In genomic region chr6:30810813-30811329, GRCh38 we compare ENCODE assay signal across 8 cellular contexts.
DNase-seq lines count a peak whose midpoint lies in the region; ATAC-seq, FAIRE-seq and TF ChIP-seq lines count a peak whose summit lies in the region.

No MANE protein-coding gene starts in this region.

- H3K27ac Mint-ChIP-seq in WTC11 = peak overlapping the region; percentile 90
- H3K27ac Mint-ChIP-seq in type B pancreatic cell = peak overlapping the region; percentile 84

- no peaks in the 10 kb centered on the region for H3K9me3 ChIP-seq in iPS-20b (ENCODE audit: insufficient read depth, low read depth, low read length)
- H3K9me3 ChIP-seq in SK-N-SH = no peaks in the 10 kb centered on the region

- CTCF ChIA-PET in WTC11 (lab: Charles Lee) (interaction anchor here (0.6 to 2.3 kb wide), 11 partner anchors 10 to 279 kb away, joined by 3 to 13 read pairs (median 4); no protein-coding TSS in a partner anchor), SK-N-SH (lab: Yijun Ruan, JAX) (no interaction called here)

- peak; percentile 27 for DNase-seq in GM12892 (ENCODE audit: insufficient read length)
- DNase-seq in WTC11 (ENCODE audit: low spot score) = no peak
- no peak for DNase-seq in type B pancreatic cell (ENCODE audit: extremely low spot score, unreplicated experiment)
- DNase-seq in SK-N-SH = no peak
- DNase-seq in GM03348 (ENCODE audit: low spot score) = no peak
- DNase-seq in OCI-M1 (lab: John Stamatoyannopoulos, UW) = no peak

- no peak overlapping the region for H3K4me3 ChIP-seq in iPS-20b (ENCODE audit: low read length)
- no peak overlapping the region for H3K4me3 ChIP-seq in SK-N-SH (ENCODE audit: low read depth in 2 of 2, low read length in 1 of 2)

- no peaks in the 10 kb centered on the region for H3K9me2 ChIP-seq in SK-N-SH

- H3K9ac ChIP-seq in iPS-20b (ENCODE audit: low read depth, low read length) (peak overlapping the region; percentile 6; the same call in 1 of the 2 replicates), SK-N-SH (no peak overlapping the region)

- TF ChIP-seq CTCF in WTC11 (IDR thresholded peaks at IDR 0.05) = no peak
- no peak for TF ChIP-seq CTCF in type B pancreatic cell (conservative IDR thresholded peaks at IDR 0.05)
- TF ChIP-seq CTCF in SK-N-SH (IDR thresholded peaks at IDR 0.05) = no peak

- H3K4me1 ChIP-seq in iPS-20b (ENCODE audit: insufficient read depth, low read length) (peaks cover 13% of the 10 kb centered on the region; the same call in 1 of the 2 replicates), SK-N-SH (ENCODE audit: control insufficient read depth in 1 of 2, insufficient read depth in 2 of 2, low read depth in 1 of 2, low read length in 1 of 2) (peaks cover 0 to 9% of the 10 kb centered on the region in 2 experiments; a peak in 3 of 4 replicates)

- no peaks in the 10 kb centered on the region for H3K79me2 ChIP-seq in SK-N-SH (ENCODE audit: insufficient read depth)

- no peak for TF ChIP-seq EP300 in SK-N-SH (IDR thresholded peaks at IDR 0.05; ENCODE audit: borderline replicate concordance in 1 of 2, low read depth in 1 of 2, low read length in 1 of 2)

- H3K27ac ChIP-seq in iPS-20b (ENCODE audit: low read length) (no peak overlapping the region), SK-N-SH (ENCODE audit: low read depth in 2 of 2, low read length in 1 of 2) (no peak overlapping the region)

- peak; percentile 66 for ATAC-seq in HG02623 (IDR thresholded peaks at IDR 0.05; ENCODE audit: unreplicated experiment)
- ATAC-seq in WTC11 = peak; percentile 90

- H3K4me1 Mint-ChIP-seq in WTC11 = peaks cover 29% of the 10 kb centered on the region
- peaks cover 20% of the 10 kb centered on the region for H3K4me1 Mint-ChIP-seq in type B pancreatic cell (ENCODE audit: unreplicated experiment)

- POLR2A ChIA-PET in WTC11 (lab: Charles Lee) = interaction anchor here (0.7 to 1.0 kb wide), 2 partner anchors 9 to 17 kb away, joined by 3 to 4 read pairs; no protein-coding TSS in a partner anchor
- POLR2A ChIA-PET in SK-N-SH (lab: Yijun Ruan, JAX) = no interaction called here

- H3F3A ChIP-seq in SK-N-SH (replicated peaks; ENCODE audit: insufficient read depth) = peaks cover 6% of the 10 kb centered on the region

- H3K27me3 ChIP-seq in iPS-20b (ENCODE audit: insufficient read depth, low read length) (no peaks in the 10 kb centered on the region), SK-N-SH (ENCODE audit: insufficient read depth) (no peaks in the 10 kb centered on the region)

- TF ChIP-seq RAD21 in SK-N-SH (IDR thresholded peaks at IDR 0.05; ENCODE audit: low read length) = no peak

- no peak overlapping the region for H2AFZ ChIP-seq in SK-N-SH (ENCODE audit: low read depth)

- peak; percentile 86 for FAIRE-seq in GM12892 (lab: Jason Lieb, UNC)

- 87% methylated on average over 7 of the region's 7 CpGs for WGBS in SK-N-SH (ENCODE audit: low lambda C conversion rate)

- H3K4me3 Mint-ChIP-seq in WTC11 = no peak overlapping the region
- H3K4me3 Mint-ChIP-seq in type B pancreatic cell = peak overlapping the region; percentile 35

- no peak for TF ChIP-seq POLR2A in GM12892 (IDR thresholded peaks at IDR 0.05; ENCODE audit: low read depth, low read length)

- no peaks in the 10 kb centered on the region for H3K27me3 Mint-ChIP-seq in WTC11 (ENCODE audit: low read depth)
- no peaks in the 10 kb centered on the region for H3K27me3 Mint-ChIP-seq in type B pancreatic cell

- H3K36me3 ChIP-seq in iPS-20b (ENCODE audit: insufficient read depth, low read depth, low read length) = no peaks in the 10 kb centered on the region
- H3K36me3 ChIP-seq in SK-N-SH (replicated peaks in 1 of 2; ENCODE audit: control insufficient read depth in 1 of 2, insufficient read depth in 2 of 2, low read length in 1 of 2) = no peaks in the 10 kb centered on the region

- no peaks in the 10 kb centered on the region for H4K20me1 ChIP-seq in SK-N-SH (ENCODE audit: insufficient read depth)

- no peak overlapping the region for H3K4me2 ChIP-seq in SK-N-SH

- peaks cover 15% of the 10 kb centered on the region for H3K9me3 Mint-ChIP-seq in WTC11
- H3K9me3 Mint-ChIP-seq in type B pancreatic cell = peaks cover 8% of the 10 kb centered on the region

- H3K36me3 Mint-ChIP-seq in WTC11 (peaks cover 5% of the 10 kb centered on the region), type B pancreatic cell (no peaks in the 10 kb centered on the region)

TF ChIP-seq in WTC11, 78 proteins besides CTCF, POLR2A, EP300 and RAD21:
- TF ChIP-seq E2F4 (CRISPR knock-in tag; IDR thresholded peaks at IDR 0.05; ENCODE audit: borderline replicate concordance, low read depth) = no peak
- no peak for TF ChIP-seq ATF2 (CRISPR knock-in tag; IDR thresholded peaks at IDR 0.05; ENCODE audit: borderline replicate concordance, low read depth)
- no peak for TF ChIP-seq ZNF121 (CRISPR knock-in tag; IDR thresholded peaks at IDR 0.05)
- TF ChIP-seq ZNF232 (CRISPR knock-in tag; IDR thresholded peaks at IDR 0.05) = peak; percentile 91

TF ChIP-seq in SK-N-SH, 30 proteins besides CTCF, POLR2A, EP300 and RAD21:
- TF ChIP-seq MEF2A (IDR thresholded peaks at IDR 0.05; ENCODE audit: borderline replicate concordance, low read depth) = no peak
